Comparison of ENCODE assay signal across 1 cellular context in the genomic region with DNA sequence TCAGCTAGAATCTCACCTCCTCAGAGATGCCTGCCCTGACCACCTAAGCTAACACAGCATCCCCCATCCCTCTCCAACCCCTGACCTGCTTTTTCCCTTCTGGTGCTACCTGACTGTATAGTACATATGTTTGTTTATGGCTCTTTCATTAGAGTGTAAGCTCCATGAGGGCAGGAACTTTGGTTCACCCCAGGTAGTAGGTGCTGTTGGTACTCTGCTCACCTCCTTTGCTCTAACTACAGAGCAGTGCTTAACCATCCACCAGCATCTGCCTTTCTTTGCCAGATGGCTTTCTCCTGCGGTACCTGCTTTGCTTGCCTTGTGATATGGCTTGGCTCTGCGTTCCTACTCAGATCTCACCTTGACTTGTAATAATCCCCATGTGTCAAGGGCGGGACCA.
TF ChIP-seq lines count a peak whose summit lies in the region.

No MANE protein-coding gene starts in this region.

TF ChIP-seq in K562, 482 proteins besides CTCF, POLR2A, EP300 and RAD21:
- TF ChIP-seq CBX3 (IDR thresholded peaks at IDR 0.05; ENCODE audit: borderline replicate concordance in 1 of 2, low read length in 2 of 2), result peak in 1 of 2 experiments; percentile 54; a peak in 1 of 3 replicates
- TF ChIP-seq TRIM28 (IDR thresholded peaks at IDR 0.05), result peak; percentile 36; the same call in 1 of the 2 replicates
- no peak for TF ChIP-seq SMAD1 (IDR thresholded peaks at IDR 0.05; ENCODE audit: low read depth, low read length, partially characterized antibody)
- no peak for TF ChIP-seq POLR3G (IDR thresholded peaks at IDR 0.05; ENCODE audit: extremely low read depth, insufficient read length, insufficient replicate concordance)
- peak; percentile 86 for TF ChIP-seq ZNF316 (IDR thresholded peaks at IDR 0.05)
- peak in 1 of 2 experiments; percentile 37; a peak in 1 of 4 replicates for TF ChIP-seq TRIM24 (IDR thresholded peaks at IDR 0.05)
